Comparison of ENCODE assay signal across 1 cellular context in the genomic region with DNA sequence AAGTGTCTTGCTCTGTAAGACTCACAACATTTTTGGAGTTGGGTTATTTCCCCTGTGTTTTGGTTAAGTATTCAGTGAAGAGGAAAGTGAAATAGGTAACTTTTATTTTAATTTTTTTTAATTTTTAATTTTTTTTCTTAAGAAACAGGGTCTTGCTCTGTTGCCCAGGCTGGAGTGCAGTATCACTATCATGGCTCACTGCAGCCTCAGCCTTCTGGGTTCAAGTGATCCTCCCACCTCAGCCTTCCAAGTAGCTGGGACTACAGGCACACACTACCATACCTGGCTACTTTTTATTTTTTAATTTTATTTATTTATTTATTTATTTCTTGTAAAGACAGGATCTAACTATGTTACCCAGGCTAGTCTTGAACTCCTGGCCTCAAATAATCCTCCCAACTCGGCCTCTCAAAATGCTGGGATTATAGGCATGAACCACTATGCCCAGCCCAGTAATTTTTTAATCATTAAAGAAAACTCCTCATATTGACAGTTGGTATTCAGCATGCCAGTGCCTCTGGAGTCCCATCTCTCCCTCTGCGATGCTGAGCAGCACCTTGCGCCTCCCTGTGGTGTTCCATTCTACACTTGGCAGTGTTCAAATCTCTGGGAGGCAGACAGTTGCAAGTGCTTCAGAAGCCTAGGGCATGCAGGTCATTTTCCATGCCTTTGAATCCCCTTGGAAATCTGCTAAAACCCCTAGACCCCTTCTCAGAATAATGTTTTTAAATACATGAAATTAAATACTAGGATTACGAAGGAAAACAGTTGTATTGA.
TF ChIP-seq lines count a peak whose summit lies in the region.

No MANE protein-coding gene starts in this region.

TF ChIP-seq in H1, 55 proteins besides CTCF, POLR2A, EP300 and RAD21:
- TF ChIP-seq ZNF274 (IDR thresholded peaks at IDR 0.05; ENCODE audit: borderline replicate concordance, extremely low read depth, low read length) (no peak), SP2 (IDR thresholded peaks at IDR 0.05; ENCODE audit: low read length) (no peak), HDAC2 (IDR thresholded peaks at IDR 0.05; ENCODE audit: borderline replicate concordance in 1 of 2, low read depth in 2 of 2, low read length in 2 of 2) (no peak), GABPA (IDR thresholded peaks at IDR 0.05; ENCODE audit: borderline replicate concordance, insufficient read depth, low read length) (no peak), CTBP2 (IDR thresholded peaks at IDR 0.05; ENCODE audit: borderline replicate concordance, insufficient read depth, insufficient read length, low read length) (no peak), TAF7 (optimal IDR thresholded peaks at IDR 0.05; ENCODE audit: borderline replicate concordance, low read depth, low read length) (no peak), RBBP5 (IDR thresholded peaks at IDR 0.05; ENCODE audit: borderline replicate concordance, low read depth, low read length) (no peak)
